ENCODE assay signal across 9 cellular contexts in the genomic region with DNA sequence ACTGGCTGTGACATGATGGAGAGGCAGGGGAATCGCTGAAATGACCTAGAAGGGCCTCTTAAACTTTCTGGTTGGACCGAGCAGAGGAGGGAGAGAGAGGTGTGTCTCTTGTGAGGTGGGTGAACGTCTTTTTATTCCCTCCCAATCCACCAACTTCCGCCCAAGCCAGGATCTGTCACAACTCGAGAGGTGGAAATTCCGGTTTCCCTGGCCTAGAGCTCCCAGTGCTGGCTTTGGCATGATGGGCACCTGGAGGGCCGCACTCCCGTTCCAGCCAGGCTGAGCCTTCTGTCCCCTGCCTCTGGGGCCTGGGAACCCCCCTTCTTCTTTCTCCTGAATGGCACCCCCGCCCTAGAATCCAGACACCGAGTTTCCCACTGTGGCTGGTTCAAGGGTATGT. TPM values are rescaled to one million over a fixed set of nuclear protein-coding genes. Genes with fewer than 3 reads are reported as not detected.
DNase-seq lines count a peak whose midpoint lies in the region; ATAC-seq and TF ChIP-seq lines count a peak whose summit lies in the region.
"Had no signal": no experiment of that assay in that cellular context is flagged by ENCODE, and none has a peak within 500 bp of the region (broad histone marks: within the 10 kb centered on the region; RNA-seq: fewer than 3 reads in every experiment).

A gene (plus strand): TSS at position 224 of the 400 bp plus-strand sequence. CDS start 994 bp downstream, outside the sequence.

- H4K20me1 ChIP-seq in H9 (ENCODE audit: control insufficient read depth, insufficient read depth, insufficient read length), result no peaks in the 10 kb centered on the region

- H2AFZ ChIP-seq in H9 (ENCODE audit: low read length), result no peak within 1 kb of the TSS

- H3K14ac ChIP-seq in H9 (ENCODE audit: insufficient read depth, low read length), result no peak within 1 kb of the TSS; the same call in 1 of the 2 replicates

- no peaks in the 10 kb centered on the region for H3K79me2 ChIP-seq in H9 (ENCODE audit: insufficient read depth, low read length)

- TF ChIP-seq CTCF in H9 (conservative IDR thresholded peaks at IDR 0.05) (no peak), RWPE2 (IDR thresholded peaks at IDR 0.05; ENCODE audit: poor library complexity, severe bottlenecking) (no peak), right atrium auricular region (IDR thresholded peaks at IDR 0.05) (no peak)

- no peak within 1 kb of the TSS for H3K4me2 ChIP-seq in H9 (ENCODE audit: insufficient read depth, insufficient read length, low read length)

- H3K4ac ChIP-seq in H9 (ENCODE audit: low read depth, low read length), result no peak within 1 kb of the TSS

- DNase-seq in H9 (no peak), RWPE2 (ENCODE audit: low spot score) (no peak), RPMI8226 (no peak), right atrium auricular region (ENCODE audit: low spot score) (no peak)
- DNase-seq: Kasumi-1 had no signal

- no peak within 1 kb of the TSS for H2BK12ac ChIP-seq in H9 (ENCODE audit: insufficient read length, low read depth, low read length)

- peak; percentile 56 for ATAC-seq in RWPE2 (ENCODE audit: low read depth)
- no peak for ATAC-seq in GM19467 (IDR thresholded peaks at IDR 0.05; ENCODE audit: unreplicated experiment)
- ATAC-seq: Panc1 had no signal

- no peaks in the 10 kb centered on the region for H3K23me2 ChIP-seq in H9 (ENCODE audit: insufficient read length, low read depth, low read length, poor library complexity, severe bottlenecking)

- no peak within 1 kb of the TSS for H4K91ac ChIP-seq in H9 (ENCODE audit: insufficient read length, low read depth, low read length)

- no peak within 1 kb of the TSS for H2BK5ac ChIP-seq in H9 (ENCODE audit: insufficient read length, low read length)

- peaks cover 0 to 5% (median 2%) of the 10 kb centered on the region in 3 experiments; a peak in 4 of 7 replicates for H3K36me3 Mint-ChIP-seq in H9 (ENCODE audit: insufficient read depth in 1 of 3, low read depth in 3 of 3)

- H3K23ac ChIP-seq in H9 (ENCODE audit: insufficient read length, low read depth, low read length), result no peak within 1 kb of the TSS

- H3K56ac ChIP-seq in H9 (ENCODE audit: insufficient read length, low read depth, low read length), result no peak within 1 kb of the TSS

- H3K79me1 ChIP-seq in H9 (ENCODE audit: insufficient read depth, low read depth, low read length, poor library complexity, severe bottlenecking), result no peaks in the 10 kb centered on the region

- H3K27me3 Mint-ChIP-seq in H9 (ENCODE audit: low read depth), result no peaks in the 10 kb centered on the region

- H3K36me3 ChIP-seq in RWPE2 (ENCODE audit: low read depth) (no peaks in the 10 kb centered on the region), iPS-15b (ENCODE audit: control insufficient read depth, insufficient read depth, low read length) (peaks cover 2% of the 10 kb centered on the region), right atrium auricular region (no peaks in the 10 kb centered on the region)

- H3K27ac ChIP-seq in H9 (ENCODE audit: insufficient read length, low read depth, low read length), result no peak within 1 kb of the TSS
- peak within 1 kb of the TSS; percentile 13 for H3K27ac ChIP-seq in RWPE2 (ENCODE audit: poor library complexity, severe bottlenecking)
- H3K27ac ChIP-seq in skin epidermis, result peak within 1 kb of the TSS; percentile 29 to 88 (median 79)
- H3K27ac ChIP-seq in right atrium auricular region, result no peak within 1 kb of the TSS

- H4K5ac ChIP-seq in H9 (ENCODE audit: insufficient read length, low read depth, low read length), result no peak within 1 kb of the TSS

- H3K9ac ChIP-seq in H9 (ENCODE audit: extremely low read depth, insufficient read length, low read length) (no peak within 1 kb of the TSS), iPS-15b (ENCODE audit: low read depth, low read length) (peak within 1 kb of the TSS; percentile 24)

- H4K8ac ChIP-seq in H9 (replicated peaks; ENCODE audit: insufficient read length, low read depth, low read length), result no peak within 1 kb of the TSS

- H2AK5ac ChIP-seq in H9 (ENCODE audit: insufficient read length, low read length), result no peak within 1 kb of the TSS

- no peak within 1 kb of the TSS for H2BK120ac ChIP-seq in H9 (ENCODE audit: low read depth, low read length, poor library complexity, severe bottlenecking)

- H3K9me3 ChIP-seq in H9 (ENCODE audit: control insufficient read depth, low read depth, low read length) (no peaks in the 10 kb centered on the region), RWPE2 (ENCODE audit: severe bottlenecking) (no peaks in the 10 kb centered on the region), iPS-15b (ENCODE audit: control insufficient read depth, insufficient read depth, low read length) (no peaks in the 10 kb centered on the region), right atrium auricular region (no peaks in the 10 kb centered on the region)

- peak within 1 kb of the TSS in 2 of 3 experiments; percentile 52 to 92; a peak in 4 of 7 replicates for H3K27ac Mint-ChIP-seq in H9

- no peak within 1 kb of the TSS for H3K18ac ChIP-seq in H9 (ENCODE audit: insufficient read length, low read depth, low read length)

- WGBS in H9 (ENCODE audit: extremely low coverage, insufficient read length, low lambda C conversion rate), result no CpG with 5 or more reads among the region's 10 CpGs

- H3K4me1 Mint-ChIP-seq in H9, result peaks cover 51 to 56% of the 10 kb centered on the region in 2 experiments

- peak within 1 kb of the TSS in 1 of 2 experiments; percentile 15; a peak in 1 of 5 replicates for H3K4me3 Mint-ChIP-seq in H9

- H2BK20ac ChIP-seq in H9 (ENCODE audit: low read depth, low read length, poor library complexity, severe bottlenecking), result no peak within 1 kb of the TSS

- no peaks in the 10 kb centered on the region for H3K9me3 Mint-ChIP-seq in H9

- H3K4me3 ChIP-seq in RWPE2 (ENCODE audit: severe bottlenecking) (peak within 1 kb of the TSS; percentile 12), iPS-15b (ENCODE audit: low read depth, low read length) (no peak within 1 kb of the TSS), skin epidermis (peak within 1 kb of the TSS; percentile 3 to 34 (median 26)), right atrium auricular region (no peak within 1 kb of the TSS)

- H3K4me1 ChIP-seq in H9 (ENCODE audit: insufficient read depth, low read length) (peaks cover 16% of the 10 kb centered on the region), RWPE2 (ENCODE audit: insufficient read depth, poor library complexity, severe bottlenecking) (peaks cover 10% of the 10 kb centered on the region), iPS-15b (ENCODE audit: control insufficient read depth, insufficient read depth, low read length) (peaks cover 18% of the 10 kb centered on the region), right atrium auricular region (no peaks in the 10 kb centered on the region)

- H2BK15ac ChIP-seq in H9 (ENCODE audit: low read depth, low read length), result no peak within 1 kb of the TSS

- no peak within 1 kb of the TSS for H3T11ph ChIP-seq in H9 (ENCODE audit: low read length)

- no peaks in the 10 kb centered on the region for H3K27me3 ChIP-seq in H9 (ENCODE audit: insufficient read depth, low read length)
- H3K27me3 ChIP-seq in RWPE2 (ENCODE audit: insufficient read depth, poor library complexity, severe bottlenecking), result no peaks in the 10 kb centered on the region
- no peaks in the 10 kb centered on the region for H3K27me3 ChIP-seq in iPS-15b (ENCODE audit: control insufficient read depth, insufficient read depth, low read length)
- no peaks in the 10 kb centered on the region for H3K27me3 ChIP-seq in right atrium auricular region

RNA-seq across cellular contexts. Expression of the gene that starts here (rescaled TPM):
- 11.1 and 11.8 TPM in 2 replicates for total RNA-seq in H9 (2021)
- total RNA-seq in right atrium auricular region, result 1 to 10 TPM; 2.0 to 4.2 TPM

Comparison
In these comparisons a context has a peak if more than half of its experiments do, and no peak if none do; other contexts are left out.
1. H3K27ac ChIP-seq: peak in RWPE2 (single experiment) and skin epidermis (21 of 21); none in H9 (single experiment) and right atrium auricular region (0 of 2).
2. H3K4me3 ChIP-seq: peak in RWPE2 (single experiment) and skin epidermis (7 of 7); none in iPS-15b (single experiment) and right atrium auricular region (0 of 2).